Comparison of ENCODE assay signal across 8 cellular contexts in the genomic region with DNA sequence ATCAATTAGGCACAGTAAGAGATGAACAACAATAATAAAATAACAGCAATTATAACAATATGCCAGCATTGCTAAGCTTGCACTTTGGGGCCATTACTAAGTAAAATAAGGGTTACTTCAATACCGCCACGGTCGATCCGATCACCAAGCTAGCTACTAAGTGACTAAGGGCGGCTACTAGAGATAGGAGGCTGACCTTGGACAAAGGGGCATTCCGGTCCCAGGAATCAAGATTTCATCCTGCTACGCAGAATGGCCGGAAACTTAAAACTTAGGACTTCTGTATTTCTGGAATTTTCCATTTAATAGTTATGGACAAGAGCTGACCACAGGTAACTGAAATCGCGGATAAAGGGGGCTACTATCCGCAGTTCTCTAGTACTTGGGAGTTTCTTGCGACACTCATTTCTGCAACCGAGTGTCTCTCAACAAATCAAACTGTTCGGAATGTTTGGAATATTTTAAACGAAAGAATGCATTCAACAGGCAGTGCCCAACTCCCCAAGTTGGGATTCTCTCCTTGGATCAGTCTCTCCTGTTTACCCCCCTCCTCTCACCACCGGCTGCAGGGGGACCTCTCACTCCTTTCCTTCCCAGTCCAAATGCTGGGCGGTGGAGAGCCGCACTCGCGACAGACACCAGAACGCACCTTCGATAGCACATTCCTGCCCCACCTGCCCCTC. TPM values are rescaled to one million over a fixed set of nuclear protein-coding genes. Genes with fewer than 3 reads are reported as not detected.
DNase-seq lines count a peak whose midpoint lies in the region; ATAC-seq and TF ChIP-seq lines count a peak whose summit lies in the region.

No MANE protein-coding gene starts in this region.

- intact Hi-C loops in activated CD4-positive, alpha-beta T cell treated with anti-CD3 and anti-CD28 coated beads for 36 hours (cut with DNase I, micrococcal nuclease), result no loop called here
- intact Hi-C loops in activated CD8-positive, alpha-beta T cell treated with anti-CD3 and anti-CD28 coated beads for 36 hours (cut with micrococcal nuclease), result loop anchor here (5.0 kb wide), 1 partner anchor 213 kb away; no protein-coding TSS in a partner anchor
- intact Hi-C loops in heart right ventricle (cut with DNase I), result loop anchor here in 2 of 10 donors (5.0 kb wide), 2 partner anchors 208 to 213 kb away; no protein-coding TSS in a partner anchor

- no peaks in the 10 kb centered on the region for H3K36me3 Mint-ChIP-seq in activated CD4-positive, alpha-beta T cell treated with anti-CD3 and anti-CD28 coated beads for 36 hours (ENCODE audit: low read depth)
- H3K36me3 Mint-ChIP-seq in activated CD8-positive, alpha-beta T cell treated with anti-CD3 and anti-CD28 coated beads for 36 hours (ENCODE audit: low read depth), result no peaks in the 10 kb centered on the region

- POLR2A ChIA-PET in activated CD4-positive, alpha-beta T cell treated with anti-CD3 and anti-CD28 coated beads for 36 hours (lab: Charles Lee), result interaction anchor here (0.7 kb wide), 1 partner anchor 735 kb away, joined by 3 read pairs; no protein-coding TSS in a partner anchor
- POLR2A ChIA-PET in activated CD8-positive, alpha-beta T cell treated with anti-CD3 and anti-CD28 coated beads for 36 hours (lab: Charles Lee), result no interaction called here

- DNase-seq in activated CD4-positive, alpha-beta T cell treated with anti-CD3 and anti-CD28 coated beads for 36 hours, result no peak
- DNase-seq in activated CD4-positive, alpha-beta T cell treated with anti-CD3 and anti-CD28 coated beads for 4 hours, result no peak
- DNase-seq in activated CD8-positive, alpha-beta T cell treated with anti-CD3 and anti-CD28 coated beads for 36 hours, result no peak
- DNase-seq in heart right ventricle, result peak in 1 of 2 donors; percentile 16
- no peak for DNase-seq in stimulated activated CD4-positive, alpha-beta T cell treated with anti-CD3 and anti-CD28 coated beads, Interleukin-15, amount 100 ng/mL, for 24 hours
- DNase-seq in ureter (ENCODE audit: low spot score), result no peak

- ATAC-seq in activated CD4-positive, alpha-beta T cell treated with anti-CD3 and anti-CD28 coated beads for 36 hours, result no peak
- no peak for ATAC-seq in activated CD8-positive, alpha-beta T cell treated with anti-CD3 and anti-CD28 coated beads for 36 hours
- peak in 6 of 8 donors; percentile 0 to 8 (median 4) for ATAC-seq in heart right ventricle
- ATAC-seq in HG02870 (IDR thresholded peaks at IDR 0.05; ENCODE audit: unreplicated experiment), result no peak

- H3K4me1 ChIP-seq in heart right ventricle (peaks cover 5 to 64% (median 43%) of the 10 kb centered on the region in 9 donors), rectal smooth muscle tissue (ENCODE audit: control insufficient read depth, insufficient read depth, low read length) (peaks cover 6% of the 10 kb centered on the region)

- peaks cover 0 to 1% (median 0%) of the 10 kb centered on the region in 9 donors for H3K36me3 ChIP-seq in heart right ventricle
- no peaks in the 10 kb centered on the region for H3K36me3 ChIP-seq in rectal smooth muscle tissue (ENCODE audit: control insufficient read depth, insufficient read depth, low read length)

- TF ChIP-seq CTCF in activated CD8-positive, alpha-beta T cell treated with anti-CD3 and anti-CD28 coated beads for 36 hours (IDR thresholded peaks at IDR 0.05), result no peak
- TF ChIP-seq CTCF in heart right ventricle (IDR thresholded peaks at IDR 0.05), result no peak

- H3K4me1 Mint-ChIP-seq in activated CD4-positive, alpha-beta T cell treated with anti-CD3 and anti-CD28 coated beads for 36 hours, result peaks cover 28% of the 10 kb centered on the region
- H3K4me1 Mint-ChIP-seq in activated CD8-positive, alpha-beta T cell treated with anti-CD3 and anti-CD28 coated beads for 36 hours (ENCODE audit: low read depth), result peaks cover 24% of the 10 kb centered on the region

- H3K4me3 ChIP-seq in heart right ventricle (peak overlapping the region; percentile 42 to 98 (median 86)), rectal smooth muscle tissue (ENCODE audit: low read length) (peak overlapping the region; percentile 86)

- peak overlapping the region; percentile 67 for H3K27ac Mint-ChIP-seq in activated CD4-positive, alpha-beta T cell treated with anti-CD3 and anti-CD28 coated beads for 36 hours
- peak overlapping the region; percentile 50 for H3K27ac Mint-ChIP-seq in activated CD8-positive, alpha-beta T cell treated with anti-CD3 and anti-CD28 coated beads for 36 hours

- peak overlapping the region; percentile 86 for H3K4me3 Mint-ChIP-seq in activated CD4-positive, alpha-beta T cell treated with anti-CD3 and anti-CD28 coated beads for 36 hours
- H3K4me3 Mint-ChIP-seq in activated CD8-positive, alpha-beta T cell treated with anti-CD3 and anti-CD28 coated beads for 36 hours, result peak overlapping the region; percentile 86

- H3K27me3 Mint-ChIP-seq in activated CD4-positive, alpha-beta T cell treated with anti-CD3 and anti-CD28 coated beads for 36 hours, result peaks cover 6% of the 10 kb centered on the region
- peaks cover 8% of the 10 kb centered on the region for H3K27me3 Mint-ChIP-seq in activated CD8-positive, alpha-beta T cell treated with anti-CD3 and anti-CD28 coated beads for 36 hours

- H3K27me3 ChIP-seq in heart right ventricle (no peaks in the 10 kb centered on the region), rectal smooth muscle tissue (ENCODE audit: control insufficient read depth, insufficient read depth, low read length) (no peaks in the 10 kb centered on the region)

- H3K27ac ChIP-seq in heart right ventricle, result peak overlapping the region in 9 of 10 donors; percentile 77 to 92 (median 80)
- H3K27ac ChIP-seq in rectal smooth muscle tissue (ENCODE audit: low read depth, low read length), result peak overlapping the region; percentile 71

- CTCF ChIA-PET in activated CD4-positive, alpha-beta T cell treated with anti-CD3 and anti-CD28 coated beads for 36 hours (lab: Charles Lee), result interaction anchor here (1.4 to 3.7 kb wide), 5 partner anchors 13 to 213 kb away, joined by 3 to 21 read pairs (median 6); no protein-coding TSS in a partner anchor
- CTCF ChIA-PET in activated CD8-positive, alpha-beta T cell treated with anti-CD3 and anti-CD28 coated beads for 36 hours (lab: Charles Lee), result interaction anchor here (1.0 to 1.1 kb wide), 2 partner anchors 211 to 256 kb away, joined by 3 to 4 read pairs; no protein-coding TSS in a partner anchor

- no peaks in the 10 kb centered on the region for H3K9me3 Mint-ChIP-seq in activated CD4-positive, alpha-beta T cell treated with anti-CD3 and anti-CD28 coated beads for 36 hours (ENCODE audit: low read depth)
- H3K9me3 Mint-ChIP-seq in activated CD8-positive, alpha-beta T cell treated with anti-CD3 and anti-CD28 coated beads for 36 hours, result no peaks in the 10 kb centered on the region

- WGBS in heart right ventricle, 2 donors, result 11 to 12% methylated on average over 22 of the region's 22 CpGs

- peak overlapping the region; percentile 54 for H3K9ac ChIP-seq in rectal smooth muscle tissue (ENCODE audit: low read length)

- no peaks in the 10 kb centered on the region for H3K9me3 ChIP-seq in heart right ventricle

RNA-seq across cellular contexts. Expression of a gene that starts 0.6 kb away (rescaled TPM):
- 10 to 100 TPM; 23.5 to 28.6 TPM for total RNA-seq in activated CD4-positive, alpha-beta T cell treated with anti-CD3 and anti-CD28 coated beads for 36 hours
- total RNA-seq in activated CD8-positive, alpha-beta T cell treated with anti-CD3 and anti-CD28 coated beads for 36 hours, result 10 to 100 TPM; 23.9 to 24.8 TPM
- total RNA-seq in heart right ventricle (10 to 100 TPM; 45.2 to 71.4 (median 51.4) TPM), ureter (57.7 TPM)
- 10 to 100 TPM; 23.7 to 72.0 TPM for polyA plus RNA-seq in heart right ventricle

RNA-seq across cellular contexts. Expression of a gene that starts 44.8 kb away (rescaled TPM):
- 10 to 100 TPM; 11.1 to 12.2 TPM for total RNA-seq in activated CD4-positive, alpha-beta T cell treated with anti-CD3 and anti-CD28 coated beads for 36 hours
- total RNA-seq in activated CD8-positive, alpha-beta T cell treated with anti-CD3 and anti-CD28 coated beads for 36 hours, result 10 to 100 TPM; 10.0 to 10.7 TPM
- total RNA-seq in heart right ventricle (1 to 10 TPM; 1.4 to 3.6 (median 2.5) TPM), ureter (24.9 TPM)
- polyA plus RNA-seq in heart right ventricle, result 1 to 10 TPM in 1 of 2 donors, under 1 TPM in 1; 0.59 to 1.1 TPM

RNA-seq across cellular contexts. Expression of a gene that starts 47.4 kb away (rescaled TPM):
- not detected for total RNA-seq in activated CD4-positive, alpha-beta T cell treated with anti-CD3 and anti-CD28 coated beads for 36 hours
- not detected for total RNA-seq in activated CD8-positive, alpha-beta T cell treated with anti-CD3 and anti-CD28 coated beads for 36 hours
- total RNA-seq in heart right ventricle (not detected), ureter (0.47 TPM)
- under 1 TPM in 1 of 2 donors, not detected in 1; 0.04 TPM for polyA plus RNA-seq in heart right ventricle

Comparison
In these comparisons a context has a peak if more than half of its experiments do, and no peak if none do; other contexts are left out.
1. ATAC-seq: peak in heart right ventricle (6 of 8); none in activated CD4-positive, alpha-beta T cell treated with anti-CD3 and anti-CD28 coated beads for 36 hours (single experiment), activated CD8-positive, alpha-beta T cell treated with anti-CD3 and anti-CD28 coated beads for 36 hours (single experiment) and HG02870 (single experiment).